Comparison of ENCODE assay signal across 1 cellular context in the genomic region with DNA sequence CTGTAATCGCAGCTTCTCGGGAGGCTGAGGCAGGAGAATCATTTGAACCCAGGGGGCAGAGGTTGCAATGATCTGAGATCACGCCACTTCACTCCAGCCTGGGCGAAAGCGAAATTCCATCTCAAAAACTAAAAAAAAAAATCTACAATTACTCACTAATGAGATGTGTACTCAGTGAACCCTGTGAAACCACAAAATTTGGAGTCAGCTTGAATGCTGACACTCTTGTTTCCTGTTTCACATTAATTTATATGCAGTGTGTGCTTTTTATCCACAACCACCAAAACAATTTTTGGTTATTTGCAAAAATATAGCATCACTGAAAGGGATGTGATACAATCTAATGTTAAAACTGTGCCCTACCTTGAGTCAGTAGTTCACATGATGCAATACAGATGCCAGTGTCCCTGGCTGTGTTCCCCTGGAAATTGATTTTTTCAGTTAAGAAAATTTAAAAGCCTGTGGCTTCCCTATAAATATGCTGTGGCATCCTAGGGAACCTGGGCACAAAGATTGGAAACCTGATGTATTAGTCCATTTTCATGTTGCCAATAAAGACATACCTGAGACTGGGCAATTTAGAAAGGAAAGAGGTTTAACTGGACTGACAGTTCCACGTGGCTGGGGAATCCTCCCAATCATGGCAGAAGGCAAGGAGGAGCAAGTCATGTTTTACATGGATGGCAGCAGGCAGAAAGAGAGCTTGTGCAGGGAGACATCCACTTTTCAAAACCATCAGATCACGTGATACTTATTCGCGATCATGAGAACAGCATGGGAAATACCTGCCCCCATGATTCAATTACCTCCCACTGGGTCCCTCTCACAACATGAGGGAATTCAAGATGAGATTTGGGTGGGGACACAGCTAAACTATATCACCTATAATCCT.
TF ChIP-seq lines count a peak whose summit lies in the region.

No MANE protein-coding gene starts in this region.

TF ChIP-seq in GM23338, 12 proteins besides CTCF, POLR2A, EP300 and RAD21 (continued from another document):
- TF ChIP-seq, protein P1, sequence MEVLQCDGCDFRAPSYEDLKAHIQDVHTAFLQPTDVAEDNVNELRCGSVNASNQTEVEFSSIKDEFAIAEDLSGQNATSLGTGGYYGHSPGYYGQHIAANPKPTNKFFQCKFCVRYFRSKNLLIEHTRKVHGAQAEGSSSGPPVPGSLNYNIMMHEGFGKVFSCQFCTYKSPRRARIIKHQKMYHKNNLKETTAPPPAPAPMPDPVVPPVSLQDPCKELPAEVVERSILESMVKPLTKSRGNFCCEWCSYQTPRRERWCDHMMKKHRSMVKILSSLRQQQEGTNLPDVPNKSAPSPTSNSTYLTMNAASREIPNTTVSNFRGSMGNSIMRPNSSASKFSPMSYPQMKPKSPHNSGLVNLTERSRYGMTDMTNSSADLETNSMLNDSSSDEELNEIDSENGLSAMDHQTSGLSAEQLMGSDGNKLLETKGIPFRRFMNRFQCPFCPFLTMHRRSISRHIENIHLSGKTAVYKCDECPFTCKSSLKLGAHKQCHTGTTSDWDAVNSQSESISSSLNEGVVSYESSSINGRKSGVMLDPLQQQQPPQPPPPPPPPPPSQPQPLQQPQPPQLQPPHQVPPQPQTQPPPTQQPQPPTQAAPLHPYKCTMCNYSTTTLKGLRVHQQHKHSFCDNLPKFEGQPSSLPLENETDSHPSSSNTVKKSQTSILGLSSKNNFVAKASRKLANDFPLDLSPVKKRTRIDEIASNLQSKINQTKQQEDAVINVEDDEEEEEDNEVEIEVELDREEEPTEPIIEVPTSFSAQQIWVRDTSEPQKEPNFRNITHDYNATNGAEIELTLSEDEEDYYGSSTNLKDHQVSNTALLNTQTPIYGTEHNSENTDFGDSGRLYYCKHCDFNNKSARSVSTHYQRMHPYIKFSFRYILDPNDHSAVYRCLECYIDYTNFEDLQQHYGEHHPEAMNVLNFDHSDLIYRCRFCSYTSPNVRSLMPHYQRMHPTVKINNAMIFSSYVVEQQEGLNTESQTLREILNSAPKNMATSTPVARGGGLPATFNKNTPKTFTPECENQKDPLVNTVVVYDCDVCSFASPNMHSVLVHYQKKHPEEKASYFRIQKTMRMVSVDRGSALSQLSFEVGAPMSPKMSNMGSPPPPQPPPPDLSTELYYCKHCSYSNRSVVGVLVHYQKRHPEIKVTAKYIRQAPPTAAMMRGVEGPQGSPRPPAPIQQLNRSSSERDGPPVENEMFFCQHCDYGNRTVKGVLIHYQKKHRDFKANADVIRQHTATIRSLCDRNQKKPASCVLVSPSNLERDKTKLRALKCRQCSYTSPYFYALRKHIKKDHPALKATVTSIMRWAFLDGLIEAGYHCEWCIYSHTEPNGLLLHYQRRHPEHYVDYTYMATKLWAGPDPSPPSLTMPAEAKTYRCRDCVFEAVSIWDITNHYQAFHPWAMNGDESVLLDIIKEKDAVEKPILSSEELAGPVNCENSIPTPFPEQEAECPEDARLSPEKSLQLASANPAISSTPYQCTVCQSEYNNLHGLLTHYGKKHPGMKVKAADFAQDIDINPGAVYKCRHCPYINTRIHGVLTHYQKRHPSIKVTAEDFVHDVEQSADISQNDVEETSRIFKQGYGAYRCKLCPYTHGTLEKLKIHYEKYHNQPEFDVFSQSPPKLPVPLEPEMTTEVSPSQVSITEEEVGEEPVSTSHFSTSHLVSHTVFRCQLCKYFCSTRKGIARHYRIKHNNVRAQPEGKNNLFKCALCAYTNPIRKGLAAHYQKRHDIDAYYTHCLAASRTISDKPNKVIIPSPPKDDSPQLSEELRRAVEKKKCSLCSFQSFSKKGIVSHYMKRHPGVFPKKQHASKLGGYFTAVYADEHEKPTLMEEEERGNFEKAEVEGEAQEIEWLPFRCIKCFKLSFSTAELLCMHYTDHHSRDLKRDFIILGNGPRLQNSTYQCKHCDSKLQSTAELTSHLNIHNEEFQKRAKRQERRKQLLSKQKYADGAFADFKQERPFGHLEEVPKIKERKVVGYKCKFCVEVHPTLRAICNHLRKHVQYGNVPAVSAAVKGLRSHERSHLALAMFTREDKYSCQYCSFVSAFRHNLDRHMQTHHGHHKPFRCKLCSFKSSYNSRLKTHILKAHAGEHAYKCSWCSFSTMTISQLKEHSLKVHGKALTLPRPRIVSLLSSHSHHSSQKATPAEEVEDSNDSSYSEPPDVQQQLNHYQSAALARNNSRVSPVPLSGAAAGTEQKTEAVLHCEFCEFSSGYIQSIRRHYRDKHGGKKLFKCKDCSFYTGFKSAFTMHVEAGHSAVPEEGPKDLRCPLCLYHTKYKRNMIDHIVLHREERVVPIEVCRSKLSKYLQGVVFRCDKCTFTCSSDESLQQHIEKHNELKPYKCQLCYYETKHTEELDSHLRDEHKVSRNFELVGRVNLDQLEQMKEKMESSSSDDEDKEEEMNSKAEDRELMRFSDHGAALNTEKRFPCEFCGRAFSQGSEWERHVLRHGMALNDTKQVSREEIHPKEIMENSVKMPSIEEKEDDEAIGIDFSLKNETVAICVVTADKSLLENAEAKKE (CRISPR knock-in tag; IDR thresholded peaks at IDR 0.05) = no peak
- TF ChIP-seq, protein P2, sequence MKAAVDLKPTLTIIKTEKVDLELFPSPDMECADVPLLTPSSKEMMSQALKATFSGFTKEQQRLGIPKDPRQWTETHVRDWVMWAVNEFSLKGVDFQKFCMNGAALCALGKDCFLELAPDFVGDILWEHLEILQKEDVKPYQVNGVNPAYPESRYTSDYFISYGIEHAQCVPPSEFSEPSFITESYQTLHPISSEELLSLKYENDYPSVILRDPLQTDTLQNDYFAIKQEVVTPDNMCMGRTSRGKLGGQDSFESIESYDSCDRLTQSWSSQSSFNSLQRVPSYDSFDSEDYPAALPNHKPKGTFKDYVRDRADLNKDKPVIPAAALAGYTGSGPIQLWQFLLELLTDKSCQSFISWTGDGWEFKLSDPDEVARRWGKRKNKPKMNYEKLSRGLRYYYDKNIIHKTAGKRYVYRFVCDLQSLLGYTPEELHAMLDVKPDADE (IDR thresholded peaks at IDR 0.05) = no peak
- TF ChIP-seq ZNF114 (CRISPR knock-in tag; IDR thresholded peaks at IDR 0.05) (no peak), POLR2AphosphoS5 (IDR thresholded peaks at IDR 0.05; ENCODE audit: low read depth) (no peak), ZNF331 (CRISPR knock-in tag; IDR thresholded peaks at IDR 0.05; ENCODE audit: low read depth) (no peak), JUNB (IDR thresholded peaks at IDR 0.05; ENCODE audit: unreplicated experiment) (no peak), STAT1 (IDR thresholded peaks at IDR 0.05; ENCODE audit: unreplicated experiment) (no peak), CREB1 (CRISPR knock-in tag; IDR thresholded peaks at IDR 0.05; ENCODE audit: low read depth) (no peak)
TF ChIP-seq in GM23338: peak in this region for 0.
